In genomic region chr21:41900401-41900800, GRCh38 we compare ENCODE assay signal across 18 cellular contexts. TPM values are rescaled to one million over a fixed set of nuclear protein-coding genes. Genes with fewer than 3 reads are reported as not detected.
DNase-seq lines count a peak whose midpoint lies in the region; ATAC-seq and TF ChIP-seq lines count a peak whose summit lies in the region.
"Had no signal": no experiment of that assay in that cellular context is flagged by ENCODE, and none has a peak within 500 bp of the region (broad histone marks: within the 10 kb centered on the region; RNA-seq: fewer than 3 reads in every experiment).

No MANE protein-coding gene starts in this region.

- no peaks in the 10 kb centered on the region for H3K27me3 Mint-ChIP-seq in stimulated activated naive CD8-positive, alpha-beta T cell treated with anti-CD3 and anti-CD28 coated beads, Interleukin-15, Interleukin-2, amounts not matched to agents 100 ng/mL and 50 ng/mL, for 24 hours
- no peaks in the 10 kb centered on the region for H3K27me3 Mint-ChIP-seq in activated T-helper 2 cell treated with anti-CD3 and anti-CD28 coated beads, Interferon-gamma antibody, Interleukin-2, Interleukin-4, amounts not matched to agents 10 μg/mL and 5 μg/mL and 100 μg/mL, durations not matched to agents 14 hours and 24 hours and 36 hours (ENCODE audit: low read depth)
- no peaks in the 10 kb centered on the region for H3K27me3 Mint-ChIP-seq in WTC11 (ENCODE audit: low read depth)
- H3K27me3 Mint-ChIP-seq: CD4-positive, alpha-beta memory T cell; IgD-negative memory B cell had no signal

- H3K4me1 ChIP-seq in subcutaneous abdominal adipose tissue (ENCODE audit: control insufficient read depth in 5 of 5, insufficient read depth in 5 of 5, low read length in 5 of 5): peaks cover 0 to 24% (median 5%) of the 10 kb centered on the region in 5 donors

- H3K4me1 Mint-ChIP-seq in stimulated activated naive CD8-positive, alpha-beta T cell treated with anti-CD3 and anti-CD28 coated beads, Interleukin-15, Interleukin-2, amounts not matched to agents 100 ng/mL and 50 ng/mL, for 24 hours (ENCODE audit: low read depth): peaks cover 52% of the 10 kb centered on the region
- peaks cover 34% of the 10 kb centered on the region for H3K4me1 Mint-ChIP-seq in activated T-helper 2 cell treated with anti-CD3 and anti-CD28 coated beads, Interferon-gamma antibody, Interleukin-2, Interleukin-4, amounts not matched to agents 10 μg/mL and 5 μg/mL and 100 μg/mL, durations not matched to agents 14 hours and 24 hours and 36 hours (ENCODE audit: low read depth)
- peaks cover 41% of the 10 kb centered on the region for H3K4me1 Mint-ChIP-seq in WTC11

- peak overlapping the region; percentile 88 for H3K27ac ChIP-seq in subcutaneous abdominal adipose tissue (ENCODE audit: low read depth, low read length)
- H3K27ac ChIP-seq: GM23248, HL-60 had no signal

- H3K4me3 ChIP-seq in epithelial cell of esophagus (ENCODE audit: low read length): no peak overlapping the region
- no peak overlapping the region for H3K4me3 ChIP-seq in subcutaneous abdominal adipose tissue (ENCODE audit: low read depth in 1 of 5, low read length in 5 of 5)
- H3K4me3 ChIP-seq: GM23248 had no signal

- CTCF ChIA-PET in WTC11 (lab: Charles Lee): no interaction called here

- H3K4me3 Mint-ChIP-seq in stimulated activated naive CD8-positive, alpha-beta T cell treated with anti-CD3 and anti-CD28 coated beads, Interleukin-15, Interleukin-2, amounts not matched to agents 100 ng/mL and 50 ng/mL, for 24 hours: no peak overlapping the region
- no peak overlapping the region for H3K4me3 Mint-ChIP-seq in activated T-helper 2 cell treated with anti-CD3 and anti-CD28 coated beads, Interferon-gamma antibody, Interleukin-2, Interleukin-4, amounts not matched to agents 10 μg/mL and 5 μg/mL and 100 μg/mL, durations not matched to agents 14 hours and 24 hours and 36 hours (ENCODE audit: low read depth)
- H3K4me3 Mint-ChIP-seq in WTC11: no peak overlapping the region
- H3K4me3 Mint-ChIP-seq: IgD-negative memory B cell had no signal

- no peaks in the 10 kb centered on the region for H3K9me3 Mint-ChIP-seq in stimulated activated naive CD8-positive, alpha-beta T cell treated with anti-CD3 and anti-CD28 coated beads, Interleukin-15, Interleukin-2, amounts not matched to agents 100 ng/mL and 50 ng/mL, for 24 hours
- no peaks in the 10 kb centered on the region for H3K9me3 Mint-ChIP-seq in activated T-helper 2 cell treated with anti-CD3 and anti-CD28 coated beads, Interferon-gamma antibody, Interleukin-2, Interleukin-4, amounts not matched to agents 10 μg/mL and 5 μg/mL and 100 μg/mL, durations not matched to agents 14 hours and 24 hours and 36 hours
- H3K9me3 Mint-ChIP-seq in WTC11: no peaks in the 10 kb centered on the region
- H3K9me3 Mint-ChIP-seq: CD4-positive, alpha-beta memory T cell had no signal

- H3K9me3 ChIP-seq in subcutaneous abdominal adipose tissue (ENCODE audit: control insufficient read depth in 5 of 5, low read length in 5 of 5): no peaks in the 10 kb centered on the region

- no peaks in the 10 kb centered on the region for H3K27me3 ChIP-seq in subcutaneous abdominal adipose tissue (ENCODE audit: control insufficient read depth in 5 of 5, insufficient read depth in 4 of 5, low read length in 5 of 5)

- peaks cover 27% of the 10 kb centered on the region for H3K36me3 Mint-ChIP-seq in stimulated activated naive CD8-positive, alpha-beta T cell treated with anti-CD3 and anti-CD28 coated beads, Interleukin-15, Interleukin-2, amounts not matched to agents 100 ng/mL and 50 ng/mL, for 24 hours (ENCODE audit: low read depth)
- peaks cover 25% of the 10 kb centered on the region for H3K36me3 Mint-ChIP-seq in activated T-helper 2 cell treated with anti-CD3 and anti-CD28 coated beads, Interferon-gamma antibody, Interleukin-2, Interleukin-4, amounts not matched to agents 10 μg/mL and 5 μg/mL and 100 μg/mL, durations not matched to agents 14 hours and 24 hours and 36 hours (ENCODE audit: low read depth)
- peaks cover 7% of the 10 kb centered on the region for H3K36me3 Mint-ChIP-seq in WTC11

- TF ChIP-seq CTCF in epithelial cell of esophagus (IDR thresholded peaks at IDR 0.05; ENCODE audit: insufficient read depth, low read depth, low read length, missing control alignments) (no peak), WTC11 (IDR thresholded peaks at IDR 0.05) (no peak)

- H3K36me3 ChIP-seq in subcutaneous abdominal adipose tissue (ENCODE audit: control insufficient read depth in 5 of 5, insufficient read depth in 5 of 5, low read length in 5 of 5): peaks cover 4 to 81% (median 76%) of the 10 kb centered on the region in 5 donors

- intact Hi-C loops in activated T-helper 2 cell treated with anti-CD3 and anti-CD28 coated beads, Interferon-gamma antibody, Interleukin-2, Interleukin-4, amounts not matched to agents 10 μg/mL and 5 μg/mL and 100 μg/mL, durations not matched to agents 14 hours and 24 hours and 36 hours (cut with micrococcal nuclease): loop anchor here (2.0 kb wide), 3 partner anchors 22 to 162 kb away; no protein-coding TSS in a partner anchor

- peak overlapping the region in 1 of 5 donors; percentile 52 for H3K9ac ChIP-seq in subcutaneous abdominal adipose tissue (ENCODE audit: low read length in 5 of 5)
- H3K9ac ChIP-seq: GM23248 had no signal

- ATAC-seq in stimulated activated naive CD8-positive, alpha-beta T cell treated with anti-CD3 and anti-CD28 coated beads, Interleukin-15, Interleukin-2, amounts not matched to agents 100 U/mL and 50 U/mL, for 24 hours: no peak
- ATAC-seq in WTC11: no peak
- ATAC-seq: HCT116 had no signal

- DNase-seq in stimulated activated naive CD8-positive, alpha-beta T cell treated with anti-CD3 and anti-CD28 coated beads, Interleukin-15, Interleukin-2, amounts not matched to agents 100 U/mL and 50 U/mL, for 24 hours: no peak
- DNase-seq in activated T-helper 2 cell treated with anti-CD3 and anti-CD28 coated beads, Interferon-gamma antibody, Interleukin-2, Interleukin-4, amounts not matched to agents 10 μg/mL and 5 μg/mL and 100 μg/mL, durations not matched to agents 14 hours and 24 hours and 36 hours (ENCODE audit: low spot score): no peak
- DNase-seq in epithelial cell of esophagus (ENCODE audit: low read depth) (peak; percentile 17), H4 (ENCODE audit: low spot score) (no peak), NCI-H748 treated with DMSO at 0.1 percent for 48 hours (lab: John Stamatoyannopoulos, UW) (no peak), WTC11 (ENCODE audit: low spot score) (no peak)
- DNase-seq: CD4-positive, alpha-beta memory T cell; GM23248; NCI-H1417; NCI-H187 treated with DMSO at 0.1 percent for 48 hours; NCI-H446 treated with DMSO at 0.1 percent for 48 hours; OCI-M1; SIG-M5 had no signal

- peak overlapping the region; percentile 76 for H3K27ac Mint-ChIP-seq in stimulated activated naive CD8-positive, alpha-beta T cell treated with anti-CD3 and anti-CD28 coated beads, Interleukin-15, Interleukin-2, amounts not matched to agents 100 ng/mL and 50 ng/mL, for 24 hours
- peak overlapping the region; percentile 50 for H3K27ac Mint-ChIP-seq in activated T-helper 2 cell treated with anti-CD3 and anti-CD28 coated beads, Interferon-gamma antibody, Interleukin-2, Interleukin-4, amounts not matched to agents 10 μg/mL and 5 μg/mL and 100 μg/mL, durations not matched to agents 14 hours and 24 hours and 36 hours
- no peak overlapping the region for H3K27ac Mint-ChIP-seq in WTC11
- H3K27ac Mint-ChIP-seq: IgD-negative memory B cell had no signal

- POLR2A ChIA-PET in WTC11 (lab: Charles Lee): no interaction called here

TF ChIP-seq in WTC11, 78 proteins besides CTCF, POLR2A, EP300 and RAD21 (continues in another document):
- TF ChIP-seq, protein P1, sequence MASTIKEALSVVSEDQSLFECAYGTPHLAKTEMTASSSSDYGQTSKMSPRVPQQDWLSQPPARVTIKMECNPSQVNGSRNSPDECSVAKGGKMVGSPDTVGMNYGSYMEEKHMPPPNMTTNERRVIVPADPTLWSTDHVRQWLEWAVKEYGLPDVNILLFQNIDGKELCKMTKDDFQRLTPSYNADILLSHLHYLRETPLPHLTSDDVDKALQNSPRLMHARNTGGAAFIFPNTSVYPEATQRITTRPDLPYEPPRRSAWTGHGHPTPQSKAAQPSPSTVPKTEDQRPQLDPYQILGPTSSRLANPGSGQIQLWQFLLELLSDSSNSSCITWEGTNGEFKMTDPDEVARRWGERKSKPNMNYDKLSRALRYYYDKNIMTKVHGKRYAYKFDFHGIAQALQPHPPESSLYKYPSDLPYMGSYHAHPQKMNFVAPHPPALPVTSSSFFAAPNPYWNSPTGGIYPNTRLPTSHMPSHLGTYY (CRISPR knock-in tag; IDR thresholded peaks at IDR 0.05): no peak
- no peak for TF ChIP-seq SP1 (CRISPR knock-in tag; conservative IDR thresholded peaks at IDR 0.05)
- no peak for TF ChIP-seq FOXP1 (CRISPR knock-in tag; IDR thresholded peaks at IDR 0.05; ENCODE audit: borderline replicate concordance)
- no peak for TF ChIP-seq GTF2I (CRISPR knock-in tag; conservative IDR thresholded peaks at IDR 0.05)
- TF ChIP-seq, protein P2, sequence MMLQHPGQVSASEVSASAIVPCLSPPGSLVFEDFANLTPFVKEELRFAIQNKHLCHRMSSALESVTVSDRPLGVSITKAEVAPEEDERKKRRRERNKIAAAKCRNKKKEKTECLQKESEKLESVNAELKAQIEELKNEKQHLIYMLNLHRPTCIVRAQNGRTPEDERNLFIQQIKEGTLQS (CRISPR knock-in tag; conservative IDR thresholded peaks at IDR 0.05): no peak

RNA-seq across cellular contexts. Expression of gene PRDM15, which starts 21.3 kb away (rescaled TPM):
- total RNA-seq in activated T-helper 2 cell treated with anti-CD3 and anti-CD28 coated beads, Interferon-gamma antibody, Interleukin-2, Interleukin-4, amounts not matched to agents 10 μg/mL and 5 μg/mL and 100 μg/mL, durations not matched to agents 14 hours and 24 hours and 36 hours: 16.2 and 18.2 TPM in 2 replicates
- 2.1 and 2.4 TPM in 2 replicates for total RNA-seq in H4 (2014; rRNA removed; shearing (Covaris generic))
- 10.3 to 12.9 TPM (median 12.2 TPM) in 3 replicates for total RNA-seq in WTC11 (2021)

RNA-seq across cellular contexts. Expression of gene C2CD2, which starts 53.4 kb away (rescaled TPM):
- total RNA-seq in activated T-helper 2 cell treated with anti-CD3 and anti-CD28 coated beads, Interferon-gamma antibody, Interleukin-2, Interleukin-4, amounts not matched to agents 10 μg/mL and 5 μg/mL and 100 μg/mL, durations not matched to agents 14 hours and 24 hours and 36 hours: 8.6 and 11.1 TPM in 2 replicates
- 15.7 and 17.2 TPM in 2 replicates for total RNA-seq in H4 (2014; rRNA removed; shearing (Covaris generic))
- total RNA-seq in WTC11 (2021): 11.2 to 14.9 TPM (median 14.1 TPM) in 3 replicates
